1 cellular context compared by ENCODE assay signal in the genomic region with DNA sequence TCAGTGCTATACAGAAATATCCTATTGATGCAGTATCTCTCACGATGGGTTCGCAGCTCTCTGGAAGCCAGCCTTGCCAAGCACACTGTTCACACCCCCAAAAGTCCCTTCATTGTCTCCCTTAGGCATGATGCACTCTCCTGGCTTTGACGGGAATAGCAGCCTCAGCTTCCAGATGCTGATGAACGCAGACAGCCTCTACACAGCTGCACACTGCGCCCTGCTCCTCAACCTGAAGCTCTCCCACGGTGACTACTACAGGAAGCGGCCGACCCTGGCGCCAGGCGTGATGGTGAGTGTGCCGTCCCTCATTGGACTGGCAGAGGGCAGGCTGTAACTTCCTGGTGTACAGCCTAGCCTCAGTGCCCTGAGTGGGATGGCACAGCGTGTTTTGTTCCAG.
TF ChIP-seq lines count a peak whose summit lies in the region.

No MANE protein-coding gene starts in this region.

TF ChIP-seq in HepG2, 621 proteins besides CTCF, POLR2A, EP300 and RAD21 (continued from another document and continues in another):
- TF ChIP-seq ZNF749 (CRISPR knock-in tag; IDR thresholded peaks at IDR 0.05; ENCODE audit: borderline replicate concordance): no peak
- TF ChIP-seq, protein P1, sequence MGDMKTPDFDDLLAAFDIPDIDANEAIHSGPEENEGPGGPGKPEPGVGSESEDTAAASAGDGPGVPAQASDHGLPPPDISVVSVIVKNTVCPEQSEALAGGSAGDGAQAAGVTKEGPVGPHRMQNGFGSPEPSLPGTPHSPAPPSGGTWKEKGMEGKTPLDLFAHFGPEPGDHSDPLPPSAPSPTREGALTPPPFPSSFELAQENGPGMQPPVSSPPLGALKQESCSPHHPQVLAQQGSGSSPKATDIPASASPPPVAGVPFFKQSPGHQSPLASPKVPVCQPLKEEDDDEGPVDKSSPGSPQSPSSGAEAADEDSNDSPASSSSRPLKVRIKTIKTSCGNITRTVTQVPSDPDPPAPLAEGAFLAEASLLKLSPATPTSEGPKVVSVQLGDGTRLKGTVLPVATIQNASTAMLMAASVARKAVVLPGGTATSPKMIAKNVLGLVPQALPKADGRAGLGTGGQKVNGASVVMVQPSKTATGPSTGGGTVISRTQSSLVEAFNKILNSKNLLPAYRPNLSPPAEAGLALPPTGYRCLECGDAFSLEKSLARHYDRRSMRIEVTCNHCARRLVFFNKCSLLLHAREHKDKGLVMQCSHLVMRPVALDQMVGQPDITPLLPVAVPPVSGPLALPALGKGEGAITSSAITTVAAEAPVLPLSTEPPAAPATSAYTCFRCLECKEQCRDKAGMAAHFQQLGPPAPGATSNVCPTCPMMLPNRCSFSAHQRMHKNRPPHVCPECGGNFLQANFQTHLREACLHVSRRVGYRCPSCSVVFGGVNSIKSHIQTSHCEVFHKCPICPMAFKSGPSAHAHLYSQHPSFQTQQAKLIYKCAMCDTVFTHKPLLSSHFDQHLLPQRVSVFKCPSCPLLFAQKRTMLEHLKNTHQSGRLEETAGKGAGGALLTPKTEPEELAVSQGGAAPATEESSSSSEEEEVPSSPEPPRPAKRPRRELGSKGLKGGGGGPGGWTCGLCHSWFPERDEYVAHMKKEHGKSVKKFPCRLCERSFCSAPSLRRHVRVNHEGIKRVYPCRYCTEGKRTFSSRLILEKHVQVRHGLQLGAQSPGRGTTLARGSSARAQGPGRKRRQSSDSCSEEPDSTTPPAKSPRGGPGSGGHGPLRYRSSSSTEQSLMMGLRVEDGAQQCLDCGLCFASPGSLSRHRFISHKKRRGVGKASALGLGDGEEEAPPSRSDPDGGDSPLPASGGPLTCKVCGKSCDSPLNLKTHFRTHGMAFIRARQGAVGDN (CRISPR knock-in tag; IDR thresholded peaks at IDR 0.05): peak; percentile 57
- TF ChIP-seq BRD4 (CRISPR knock-in tag; IDR thresholded peaks at IDR 0.05): no peak
- TF ChIP-seq ZNF142 (CRISPR knock-in tag; IDR thresholded peaks at IDR 0.05): no peak
- no peak for TF ChIP-seq KLF16 (CRISPR knock-in tag; IDR thresholded peaks at IDR 0.05)
- TF ChIP-seq DZIP1 (CRISPR knock-in tag; IDR thresholded peaks at IDR 0.05): no peak
- TF ChIP-seq XRCC5 (optimal IDR thresholded peaks at IDR 0.05; ENCODE audit: low read length): peak; percentile 65
- no peak for TF ChIP-seq ZNF879 (CRISPR knock-in tag; IDR thresholded peaks at IDR 0.05)
- TF ChIP-seq HIVEP1 (CRISPR knock-in tag; IDR thresholded peaks at IDR 0.05): no peak
- TF ChIP-seq, protein P2, sequence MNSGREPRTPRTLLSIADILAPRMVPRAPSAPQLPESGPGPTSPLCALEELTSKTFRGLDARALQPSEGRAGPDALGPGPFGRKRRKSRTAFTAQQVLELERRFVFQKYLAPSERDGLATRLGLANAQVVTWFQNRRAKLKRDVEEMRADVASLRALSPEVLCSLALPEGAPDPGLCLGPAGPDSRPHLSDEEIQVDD (CRISPR knock-in tag; IDR thresholded peaks at IDR 0.05; ENCODE audit: borderline replicate concordance): 0 out of 2 replicates have a peak, but pooled peaks have one; percentile 22
- TF ChIP-seq, protein P3, sequence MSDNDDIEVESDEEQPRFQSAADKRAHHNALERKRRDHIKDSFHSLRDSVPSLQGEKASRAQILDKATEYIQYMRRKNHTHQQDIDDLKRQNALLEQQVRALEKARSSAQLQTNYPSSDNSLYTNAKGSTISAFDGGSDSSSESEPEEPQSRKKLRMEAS (IDR thresholded peaks at IDR 0.05): no peak
- TF ChIP-seq ELF4 (CRISPR knock-in tag; IDR thresholded peaks at IDR 0.05; ENCODE audit: borderline replicate concordance): no peak
- TF ChIP-seq ZNF598 (CRISPR knock-in tag; IDR thresholded peaks at IDR 0.05; ENCODE audit: borderline replicate concordance): no peak
- no peak for TF ChIP-seq TBX2 (CRISPR knock-in tag; IDR thresholded peaks at IDR 0.05; ENCODE audit: borderline replicate concordance)
- TF ChIP-seq MYNN (CRISPR knock-in tag; IDR thresholded peaks at IDR 0.05; ENCODE audit: low read depth): no peak
- no peak for TF ChIP-seq ZEB1 (IDR thresholded peaks at IDR 0.05; ENCODE audit: insufficient replicate concordance, low read depth)
- no peak for TF ChIP-seq KIAA2018 (CRISPR knock-in tag; IDR thresholded peaks at IDR 0.05; ENCODE audit: borderline replicate concordance)
- TF ChIP-seq MAFG (CRISPR knock-in tag; IDR thresholded peaks at IDR 0.05): no peak
- TF ChIP-seq ZNF251 (CRISPR knock-in tag; IDR thresholded peaks at IDR 0.05): peak; percentile 59; the same call in 1 of the 2 replicates
- no peak for TF ChIP-seq XBP1 (CRISPR knock-in tag; IDR thresholded peaks at IDR 0.05)
- TF ChIP-seq ZBTB7B (CRISPR knock-in tag; IDR thresholded peaks at IDR 0.05): no peak
- no peak for TF ChIP-seq ZNF205 (CRISPR knock-in tag; IDR thresholded peaks at IDR 0.05)
- TF ChIP-seq ATF2 (CRISPR knock-in tag; IDR thresholded peaks at IDR 0.05): no peak
- no peak for TF ChIP-seq ZNF713 (CRISPR knock-in tag; IDR thresholded peaks at IDR 0.05)
- TF ChIP-seq NCOA2 (CRISPR knock-in tag; IDR thresholded peaks at IDR 0.05): no peak
- TF ChIP-seq ELF1 (CRISPR knock-in tag; IDR thresholded peaks at IDR 0.05): no peak
- TF ChIP-seq BRF2 (CRISPR knock-in tag; IDR thresholded peaks at IDR 0.05): no peak
- no peak for TF ChIP-seq CCDC6 (CRISPR knock-in tag; IDR thresholded peaks at IDR 0.05)
- 0 out of 2 replicates have a peak, but pooled peaks have one; percentile 40 for TF ChIP-seq ZNF761 (CRISPR knock-in tag; conservative IDR thresholded peaks at IDR 0.05)
